Comparison of ENCODE assay signal across 1 cellular context in the genomic region with DNA sequence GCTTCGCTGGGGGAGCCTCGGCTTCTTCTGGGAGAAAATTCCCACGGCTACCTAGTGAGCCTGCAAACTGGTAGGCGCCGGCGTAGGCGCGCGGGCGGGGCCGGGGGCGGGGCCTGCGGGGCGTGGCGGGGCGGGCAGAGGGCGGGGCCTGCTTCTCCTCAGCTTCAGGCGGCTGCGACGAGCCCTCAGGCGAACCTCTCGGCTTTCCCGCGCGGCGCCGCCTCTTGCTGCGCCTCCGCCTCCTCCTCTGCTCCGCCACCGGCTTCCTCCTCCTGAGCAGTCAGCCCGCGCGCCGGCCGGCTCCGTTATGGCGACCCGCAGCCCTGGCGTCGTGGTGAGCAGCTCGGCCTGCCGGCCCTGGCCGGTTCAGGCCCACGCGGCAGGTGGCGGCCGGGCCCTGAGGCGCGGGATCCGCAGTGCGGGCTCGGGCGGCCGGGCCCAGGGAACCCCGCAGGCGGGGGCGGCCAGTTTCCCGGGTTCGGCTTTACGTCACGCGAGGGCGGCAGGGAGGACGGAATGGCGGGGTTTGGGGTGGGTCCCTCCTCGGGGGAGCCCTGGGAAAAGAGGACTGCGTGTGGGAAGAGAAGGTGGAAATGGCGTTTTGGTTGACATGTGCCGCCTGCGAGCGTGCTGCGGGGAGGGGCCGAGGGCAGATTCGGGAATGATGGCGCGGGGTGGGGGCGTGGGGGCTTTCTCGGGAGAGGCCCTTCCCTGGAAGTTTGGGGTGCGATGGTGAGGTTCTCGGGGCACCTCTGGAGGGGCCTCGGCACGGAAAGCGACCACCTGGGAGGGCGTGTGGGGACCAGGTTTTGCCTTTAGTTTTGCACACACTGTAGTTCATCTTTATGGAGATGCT.
A peak's percentile ranks its signal among the peaks of the same experiment; 100 is the strongest.
TF ChIP-seq lines count a peak whose summit lies in the region.

A gene with protein sequence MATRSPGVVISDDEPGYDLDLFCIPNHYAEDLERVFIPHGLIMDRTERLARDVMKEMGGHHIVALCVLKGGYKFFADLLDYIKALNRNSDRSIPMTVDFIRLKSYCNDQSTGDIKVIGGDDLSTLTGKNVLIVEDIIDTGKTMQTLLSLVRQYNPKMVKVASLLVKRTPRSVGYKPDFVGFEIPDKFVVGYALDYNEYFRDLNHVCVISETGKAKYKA (plus strand): TSS at position 161 of the 856 bp plus-strand sequence. CDS start 147 bp downstream, at position 308.

TF ChIP-seq in K562, 482 proteins besides CTCF, POLR2A, EP300 and RAD21 (continued from another document):
- TF ChIP-seq, protein P1, sequence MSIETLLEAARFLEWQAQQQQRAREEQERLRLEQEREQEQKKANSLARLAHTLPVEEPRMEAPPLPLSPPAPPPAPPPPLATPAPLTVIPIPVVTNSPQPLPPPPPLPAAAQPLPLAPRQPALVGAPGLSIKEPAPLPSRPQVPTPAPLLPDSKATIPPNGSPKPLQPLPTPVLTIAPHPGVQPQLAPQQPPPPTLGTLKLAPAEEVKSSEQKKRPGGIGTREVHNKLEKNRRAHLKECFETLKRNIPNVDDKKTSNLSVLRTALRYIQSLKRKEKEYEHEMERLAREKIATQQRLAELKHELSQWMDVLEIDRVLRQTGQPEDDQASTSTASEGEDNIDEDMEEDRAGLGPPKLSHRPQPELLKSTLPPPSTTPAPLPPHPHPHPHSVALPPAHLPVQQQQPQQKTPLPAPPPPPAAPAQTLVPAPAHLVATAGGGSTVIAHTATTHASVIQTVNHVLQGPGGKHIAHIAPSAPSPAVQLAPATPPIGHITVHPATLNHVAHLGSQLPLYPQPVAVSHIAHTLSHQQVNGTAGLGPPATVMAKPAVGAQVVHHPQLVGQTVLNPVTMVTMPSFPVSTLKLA (conservative IDR thresholded peaks at IDR 0.05): peak in 1 of 2 experiments; percentile 79; a peak in 3 of 4 replicates
- TF ChIP-seq KAT7 (CRISPR knock-in tag; IDR thresholded peaks at IDR 0.05; ENCODE audit: borderline replicate concordance) (0 out of 2 replicates have a peak, but pooled peaks have one; percentile 52), SMARCE1 (IDR thresholded peaks at IDR 0.05) (no peak)
TF ChIP-seq in K562: peak in this region for 50.
